32 cellular contexts compared by ENCODE assay signal in genomic region chr19:35487821-35488220, GRCh38. TPM values are rescaled to one million over a fixed set of nuclear protein-coding genes. Genes with fewer than 3 reads are reported as not detected.
"Had no signal": no experiment of that assay in that cellular context is flagged by ENCODE, and none has a peak within 500 bp of the region (broad histone marks: within the 10 kb centered on the region; RNA-seq: fewer than 3 reads in every experiment).

No MANE protein-coding gene starts in this region.

- H3K4me1 ChIP-seq: SJSA1 had no signal

- DNase-seq: activated CD4-positive, alpha-beta T cell treated with anti-CD3 and anti-CD28 coated beads, Interleukin-2, amount 10 ng/mL, durations not matched to agents 24 days and 14 days; activated CD4-positive, alpha-beta T cell treated with anti-CD3 and anti-CD28 coated beads, Interleukin-2, amount 50 U/mL, for 4 hours; activated CD8-positive, alpha-beta memory T cell treated with anti-CD3 and anti-CD28 coated beads, Interleukin-2, amount 50 U/mL, for 4 hours; activated gamma-delta T cell; activated naive CD4-positive, alpha-beta T cell treated with Interleukin-2 at 50 U/mL for 16 hours; activated T-cell treated with anti-CD3 and anti-CD28 coated beads for 4 hours; activated T-cell treated with anti-CD3 and anti-CD28 coated beads, Interleukin-2, amount 50 U/mL, for 48 hours; brain microvascular endothelial cell; central memory CD4-positive, alpha-beta T cell; Kasumi-1; KG1; MG63; NCI-H1048; NCI-H1105 treated with DMSO at 0.1 percent for 48 hours; NCI-H1436; NCI-H1694; NCI-H1930; NCI-H2081 treated with DMSO at 0.1 percent for 48 hours; NCI-H345; NCI-H524 treated with DMSO at 0.1 percent for 48 hours; SHP77; SK-N-SH had no signal

- H3K4me2 ChIP-seq: SK-N-SH had no signal

- H3K9me3 Mint-ChIP-seq: activated CD4-positive, alpha-beta T cell treated with anti-CD3 and anti-CD28 coated beads, Interleukin-2, amount 10 ng/mL, durations not matched to agents 24 days and 14 days; activated naive CD4-positive, alpha-beta T cell treated with anti-CD3 and anti-CD28 coated beads, Interleukin-2, amount 50 U/mL, for 24 hours; activated T-helper 17 cell treated with anti-CD3 and anti-CD28 coated beads, Interleukin-2, amount 50 U/mL, for 72 hours; T-helper 1 cell treated with Interleukin-12 subunit alpha and Interleukin-12 subunit beta and Interleukin-4 antibody, amounts not matched to agents 30 μg/mL and 1 μg/mL, for 36 hours; T-helper 2 cell treated with Interferon-gamma antibody and Interleukin-4, amounts not matched to agents 5 μg/mL and 100 μg/mL, for 36 hours had no signal

- H3K4me3 ChIP-seq: MG63, SJSA1 had no signal

- H3K4me1 Mint-ChIP-seq: activated CD4-positive, alpha-beta T cell treated with anti-CD3 and anti-CD28 coated beads, Interleukin-2, amount 10 ng/mL, durations not matched to agents 24 days and 14 days; activated naive CD4-positive, alpha-beta T cell treated with anti-CD3 and anti-CD28 coated beads, Interleukin-2, amount 50 U/mL, for 24 hours; activated T-helper 17 cell treated with anti-CD3 and anti-CD28 coated beads, Interleukin-2, amount 50 U/mL, for 72 hours had no signal

- H3K4me3 Mint-ChIP-seq: activated CD4-positive, alpha-beta T cell treated with anti-CD3 and anti-CD28 coated beads, Interleukin-2, amount 10 ng/mL, durations not matched to agents 24 days and 14 days; activated naive CD4-positive, alpha-beta T cell treated with anti-CD3 and anti-CD28 coated beads, Interleukin-2, amount 50 U/mL, for 24 hours; activated T-helper 17 cell treated with anti-CD3 and anti-CD28 coated beads, Interleukin-2, amount 50 U/mL, for 72 hours; T-helper 1 cell treated with Interleukin-12 subunit alpha and Interleukin-12 subunit beta and Interleukin-4 antibody, amounts not matched to agents 30 μg/mL and 1 μg/mL, for 36 hours; T-helper 2 cell treated with Interferon-gamma antibody and Interleukin-4, amounts not matched to agents 5 μg/mL and 100 μg/mL, for 36 hours had no signal

- H3K27ac ChIP-seq: brain microvascular endothelial cell, SJSA1 had no signal

- H3K36me3 Mint-ChIP-seq: activated naive CD4-positive, alpha-beta T cell treated with anti-CD3 and anti-CD28 coated beads, Interleukin-2, amount 50 U/mL, for 24 hours had no signal

- ATAC-seq: activated T-helper 17 cell treated with anti-CD3 and anti-CD28 coated beads, Interleukin-2, amount 50 U/mL, for 72 hours; Panc1 had no signal

- H3K27ac Mint-ChIP-seq: activated CD4-positive, alpha-beta T cell treated with anti-CD3 and anti-CD28 coated beads, Interleukin-2, amount 10 ng/mL, durations not matched to agents 24 days and 14 days; activated T-helper 17 cell treated with anti-CD3 and anti-CD28 coated beads, Interleukin-2, amount 50 U/mL, for 72 hours; T-helper 1 cell treated with Interleukin-12 subunit alpha and Interleukin-12 subunit beta and Interleukin-4 antibody, amounts not matched to agents 30 μg/mL and 1 μg/mL, for 36 hours; T-helper 2 cell treated with Interferon-gamma antibody and Interleukin-4, amounts not matched to agents 5 μg/mL and 100 μg/mL, for 36 hours had no signal

- H3K36me3 ChIP-seq: brain microvascular endothelial cell, MG63, SJSA1 had no signal

- H3K9ac ChIP-seq: SK-N-SH had no signal

- H3K9me3 ChIP-seq: MG63, SJSA1, SK-N-SH had no signal

RNA-seq across cellular contexts. Expression of gene KRTDAP, which starts 2.4 kb away (rescaled TPM):
- total RNA-seq: activated CD4-positive, alpha-beta T cell treated with anti-CD3 and anti-CD28 coated beads, Interleukin-2, amount 10 ng/mL, durations not matched to agents 24 days and 14 days; activated T-helper 17 cell treated with anti-CD3 and anti-CD28 coated beads, Interleukin-2, amount 50 U/mL, for 72 hours; aorta; cerebellum; NCI-H460; RPMI7951; SJSA1 had no signal
- polyA plus RNA-seq: aorta, SK-N-SH had no signal

RNA-seq across cellular contexts. Expression of gene DMKN, which starts 25.6 kb away (rescaled TPM):
- total RNA-seq: activated CD4-positive, alpha-beta T cell treated with anti-CD3 and anti-CD28 coated beads, Interleukin-2, amount 10 ng/mL, durations not matched to agents 24 days and 14 days; RPMI7951; SJSA1 had no signal
- polyA plus RNA-seq: SK-N-SH had no signal

RNA-seq across cellular contexts. Expression of gene FFAR2, which starts 39.8 kb away (rescaled TPM):
- total RNA-seq: activated CD4-positive, alpha-beta T cell treated with anti-CD3 and anti-CD28 coated beads, Interleukin-2, amount 10 ng/mL, durations not matched to agents 24 days and 14 days; activated T-helper 17 cell treated with anti-CD3 and anti-CD28 coated beads, Interleukin-2, amount 50 U/mL, for 72 hours; cerebellum; NCI-H460; RPMI7951; SJSA1 had no signal
- polyA plus RNA-seq: SK-N-SH had no signal

RNA-seq across cellular contexts. Expression of gene SBSN, which starts 40.3 kb away (rescaled TPM):
- total RNA-seq: activated CD4-positive, alpha-beta T cell treated with anti-CD3 and anti-CD28 coated beads, Interleukin-2, amount 10 ng/mL, durations not matched to agents 24 days and 14 days; activated T-helper 17 cell treated with anti-CD3 and anti-CD28 coated beads, Interleukin-2, amount 50 U/mL, for 72 hours; aorta; cerebellum; NCI-H460; RPMI7951; SJSA1 had no signal

RNA-seq across cellular contexts. Expression of gene GAPDHS, which starts 45.4 kb away (rescaled TPM):
- total RNA-seq: activated CD4-positive, alpha-beta T cell treated with anti-CD3 and anti-CD28 coated beads, Interleukin-2, amount 10 ng/mL, durations not matched to agents 24 days and 14 days; activated T-helper 17 cell treated with anti-CD3 and anti-CD28 coated beads, Interleukin-2, amount 50 U/mL, for 72 hours; aorta; cerebellum; NCI-H460; RPMI7951; SJSA1 had no signal
- polyA plus RNA-seq: aorta, SK-N-SH had no signal
